In genomic region chr10:86705905-86706304, GRCh38 we compare ENCODE assay signal across 23 cellular contexts. TPM values are rescaled to one million over a fixed set of nuclear protein-coding genes. Genes with fewer than 3 reads are reported as not detected.
DNase-seq lines count a peak whose midpoint lies in the region; ATAC-seq and TF ChIP-seq lines count a peak whose summit lies in the region.
"Had no signal": no experiment of that assay in that cellular context is flagged by ENCODE, and none has a peak within 500 bp of the region (broad histone marks: within the 10 kb centered on the region; RNA-seq: fewer than 3 reads in every experiment).

No MANE protein-coding gene starts in this region.

- H3K4me3 ChIP-seq in heart right ventricle, result no peak overlapping the region
- H3K4me3 ChIP-seq in endodermal cell (ENCODE audit: low read length), result no peak overlapping the region
- H3K4me3 ChIP-seq in rectal smooth muscle tissue (ENCODE audit: low read length), result no peak overlapping the region
- no peak overlapping the region for H3K4me3 ChIP-seq in trophoblast cell (ENCODE audit: low read depth, low read length)
- H3K4me3 ChIP-seq: GM23248, Peyer's patch, SJSA1 had no signal

- H2BK5ac ChIP-seq in trophoblast cell (ENCODE audit: low read depth, low read length, poor library complexity), result no peak overlapping the region

- no peak overlapping the region for H4K8ac ChIP-seq in trophoblast cell (ENCODE audit: low read depth, low read length)

- intact Hi-C loops in heart right ventricle (cut with DNase I), result loop anchor here in 2 of 10 donors (5.0 kb wide), 1 partner anchor 191 kb away; no protein-coding TSS in a partner anchor
- intact Hi-C loops in left cardiac atrium (cut with DNase I), result no loop called here

- no peak overlapping the region for H2BK120ac ChIP-seq in trophoblast cell (ENCODE audit: insufficient read depth, low read length, poor library complexity)

- no peak overlapping the region for H3K18ac ChIP-seq in trophoblast cell (ENCODE audit: low read length)

- no peak for ATAC-seq in heart right ventricle
- no peak for ATAC-seq in left cardiac atrium
- no peak for ATAC-seq in GM19397 (IDR thresholded peaks at IDR 0.05; ENCODE audit: unreplicated experiment)
- ATAC-seq: HCT116 had no signal

- no peak overlapping the region for H3K4me3 Mint-ChIP-seq in endodermal cell
- no peak overlapping the region for H3K4me3 Mint-ChIP-seq in T-helper 2 cell treated with Interferon-gamma antibody and Interleukin-4, amounts not matched to agents 5 μg/mL and 100 μg/mL, for 36 hours

- DNase-seq in heart right ventricle (no peak), left cardiac atrium (no peak), endodermal cell (peak; percentile 44), trophoblast cell (no peak)
- no peak for DNase-seq in T-helper 2 cell treated with Interferon-gamma antibody and Interleukin-4, amounts not matched to agents 5 μg/mL and 100 μg/mL, for 36 hours (ENCODE audit: low spot score)
- DNase-seq: GM23248; NCI-H1092 treated with DMSO at 0.1 percent for 48 hours; NCI-H146; NCI-H2029 treated with DMSO at 0.1 percent for 48 hours; NCI-H226; NCI-H510A treated with DMSO at 0.1 percent for 48 hours; NCI-H748 treated with DMSO at 0.1 percent for 48 hours; NK-92 treated with Interleukin-12 subunit alpha and Interleukin-12 subunit beta, amount 100 ng/mL, for 24 hours had no signal

- peaks cover 16% of the 10 kb centered on the region for H3K4me1 Mint-ChIP-seq in endodermal cell
- peaks cover 5% of the 10 kb centered on the region for H3K4me1 Mint-ChIP-seq in T-helper 2 cell treated with Interferon-gamma antibody and Interleukin-4, amounts not matched to agents 5 μg/mL and 100 μg/mL, for 36 hours (ENCODE audit: low read depth)

- H3K4ac ChIP-seq in trophoblast cell (ENCODE audit: low read depth, low read length), result no peak overlapping the region

- TF ChIP-seq CTCF in heart right ventricle (IDR thresholded peaks at IDR 0.05) (no peak), endodermal cell (conservative IDR thresholded peaks at IDR 0.05) (no peak)

- peaks cover 3% of the 10 kb centered on the region for H3K79me2 ChIP-seq in trophoblast cell (ENCODE audit: control insufficient read depth, insufficient read depth, low read length, poor library complexity)

- peaks cover 0 to 39% (median 21%) of the 10 kb centered on the region in 7 donors for H3K27me3 ChIP-seq in heart right ventricle
- H3K27me3 ChIP-seq in endodermal cell (ENCODE audit: control insufficient read depth, insufficient read depth, low read length, poor library complexity, severe bottlenecking), result no peaks in the 10 kb centered on the region
- H3K27me3 ChIP-seq in rectal smooth muscle tissue (ENCODE audit: control insufficient read depth, insufficient read depth, low read length), result no peaks in the 10 kb centered on the region
- no peaks in the 10 kb centered on the region for H3K27me3 ChIP-seq in trophoblast cell (ENCODE audit: insufficient read depth, low read length)
- H3K27me3 ChIP-seq: Peyer's patch, SJSA1 had no signal

- no peak overlapping the region for H2AFZ ChIP-seq in trophoblast cell (ENCODE audit: insufficient read depth, low read length, poor library complexity)
- H2AFZ ChIP-seq: GM23248 had no signal

- H3K4me1 ChIP-seq in heart right ventricle, result peaks cover 7 to 70% (median 31%) of the 10 kb centered on the region in 9 donors
- no peaks in the 10 kb centered on the region for H3K4me1 ChIP-seq in endodermal cell (ENCODE audit: control insufficient read depth, insufficient read depth, low read length)
- H3K4me1 ChIP-seq in rectal smooth muscle tissue (ENCODE audit: control insufficient read depth, insufficient read depth, low read length), result peaks cover 4% of the 10 kb centered on the region
- peaks cover 3 to 4% of the 10 kb centered on the region in 2 experiments for H3K4me1 ChIP-seq in trophoblast cell (ENCODE audit: control insufficient read depth in 1 of 2, insufficient read depth in 2 of 2, low read length in 2 of 2)

- no peak overlapping the region for H2AK5ac ChIP-seq in trophoblast cell (ENCODE audit: low read length)

- H4K12ac ChIP-seq in trophoblast cell (ENCODE audit: low read depth, low read length), result no peak overlapping the region

- H3K14ac ChIP-seq in trophoblast cell (ENCODE audit: low read length), result no peak overlapping the region

- no peak overlapping the region for H3K4me2 ChIP-seq in trophoblast cell (ENCODE audit: low read length)
- H3K4me2 ChIP-seq: KMS-11 had no signal

- no peak overlapping the region for H2BK12ac ChIP-seq in trophoblast cell (ENCODE audit: low read length)

- H3K36me3 ChIP-seq in heart right ventricle (peaks cover 0 to 80% (median 0%) of the 10 kb centered on the region in 9 donors), endodermal cell (ENCODE audit: control insufficient read depth, insufficient read depth, low read length) (no peaks in the 10 kb centered on the region), rectal smooth muscle tissue (ENCODE audit: control insufficient read depth, insufficient read depth, low read length) (no peaks in the 10 kb centered on the region), trophoblast cell (ENCODE audit: control insufficient read depth in 1 of 2, insufficient read depth in 2 of 2, low read length in 2 of 2) (no peaks in the 10 kb centered on the region)
- H3K36me3 ChIP-seq: Peyer's patch, SJSA1 had no signal

- H3K36me3 Mint-ChIP-seq in endodermal cell (ENCODE audit: low read depth), result no peaks in the 10 kb centered on the region
- no peaks in the 10 kb centered on the region for H3K36me3 Mint-ChIP-seq in T-helper 2 cell treated with Interferon-gamma antibody and Interleukin-4, amounts not matched to agents 5 μg/mL and 100 μg/mL, for 36 hours (ENCODE audit: low read depth)

- H3K27ac Mint-ChIP-seq in endodermal cell, result no peak overlapping the region
- H3K27ac Mint-ChIP-seq in T-helper 2 cell treated with Interferon-gamma antibody and Interleukin-4, amounts not matched to agents 5 μg/mL and 100 μg/mL, for 36 hours, result no peak overlapping the region

- no peaks in the 10 kb centered on the region for H3K9me3 Mint-ChIP-seq in endodermal cell
- H3K9me3 Mint-ChIP-seq in T-helper 2 cell treated with Interferon-gamma antibody and Interleukin-4, amounts not matched to agents 5 μg/mL and 100 μg/mL, for 36 hours, result no peaks in the 10 kb centered on the region

- no peaks in the 10 kb centered on the region for H3K27me3 Mint-ChIP-seq in endodermal cell (ENCODE audit: insufficient read depth)
- H3K27me3 Mint-ChIP-seq in T-helper 2 cell treated with Interferon-gamma antibody and Interleukin-4, amounts not matched to agents 5 μg/mL and 100 μg/mL, for 36 hours (ENCODE audit: low read depth), result no peaks in the 10 kb centered on the region

- no peak overlapping the region for H3K23ac ChIP-seq in trophoblast cell (ENCODE audit: low read length)

- H3K9ac ChIP-seq in endodermal cell (ENCODE audit: extremely low read depth, low read length, poor library complexity, severe bottlenecking), result no peak overlapping the region
- no peak overlapping the region for H3K9ac ChIP-seq in rectal smooth muscle tissue (ENCODE audit: low read length)
- H3K9ac ChIP-seq in trophoblast cell (ENCODE audit: low read length), result no peak overlapping the region
- H3K9ac ChIP-seq: GM23248, KMS-11 had no signal

- H3K79me1 ChIP-seq in trophoblast cell (ENCODE audit: low read length), result peaks cover 4% of the 10 kb centered on the region

- H4K91ac ChIP-seq in trophoblast cell (ENCODE audit: low read depth, low read length), result no peak overlapping the region

- H3K27ac ChIP-seq in heart right ventricle (peak overlapping the region in 7 of 10 donors; percentile 4 to 52 (median 44)), endodermal cell (ENCODE audit: low read depth, low read length) (no peak overlapping the region), rectal smooth muscle tissue (ENCODE audit: low read depth, low read length) (peak overlapping the region; percentile 27), trophoblast cell (ENCODE audit: low read depth, low read length) (no peak overlapping the region)
- H3K27ac ChIP-seq: C4-2B, GM23248, KMS-11, Peyer's patch, SJSA1 had no signal

- H3K9me3 ChIP-seq in heart right ventricle (no peaks in the 10 kb centered on the region), endodermal cell (ENCODE audit: control insufficient read depth, low read length) (no peaks in the 10 kb centered on the region), trophoblast cell (ENCODE audit: insufficient read depth, low read depth, low read length) (peaks cover 4% of the 10 kb centered on the region)
- H3K9me3 ChIP-seq: Peyer's patch, SJSA1 had no signal

- 73 to 87% methylated on average over 2 of the region's 2 CpGs for WGBS in heart right ventricle, 2 donors
- 88 to 89% methylated on average over 1 to 2 of the region's 2 CpGs for WGBS in endodermal cell (ENCODE audit: insufficient coverage in 1 of 2, insufficient read length in 1 of 2), 2 experiments
- no CpG with 5 or more reads among the region's 2 CpGs for WGBS in trophoblast cell (ENCODE audit: extremely low coverage, insufficient coverage, insufficient read length)

RNA-seq across cellular contexts. Expression of gene LDB3, which starts 37.6 kb away (rescaled TPM):
- total RNA-seq in heart right ventricle, result 1,000 to 10,000 TPM; 1,248 to 1,738 (median 1,513) TPM
- 1,000 to 10,000 TPM in 1 of 2 donors, 100 to 1,000 TPM in 1; 162 to 1,622 TPM for polyA plus RNA-seq in heart right ventricle
- total RNA-seq in left cardiac atrium, result 100 to 1,000 TPM; 585 to 779 TPM
- total RNA-seq in endodermal cell, result under 1 TPM; 0.11 to 0.35 TPM
- 1.00 TPM for polyA plus RNA-seq in endodermal cell (2013, experiment 1 of 2)
- polyA plus RNA-seq in endodermal cell (2013, experiment 2 of 2), result 1.3 TPM
- polyA plus RNA-seq in trophoblast cell (2013), result 0.11 and 0.24 TPM in 2 replicates
- total RNA-seq: Daoy, HT1080 had no signal

RNA-seq across cellular contexts. Expression of gene BMPR1A, which starts 50.5 kb away (rescaled TPM):
- total RNA-seq in heart right ventricle (10 to 100 TPM; 34.4 to 69.0 (median 47.7) TPM), left cardiac atrium (10 to 100 TPM; 46.2 to 56.8 TPM), endodermal cell (10 to 100 TPM; 69.4 to 96.4 TPM)
- 10 to 100 TPM in 1 of 2 donors, 1 to 10 TPM in 1; 6.7 to 10.3 TPM for polyA plus RNA-seq in heart right ventricle
- 40.2 TPM for polyA plus RNA-seq in endodermal cell (2013, experiment 1 of 2)
- 38.8 TPM for polyA plus RNA-seq in endodermal cell (2013, experiment 2 of 2)
- polyA plus RNA-seq in trophoblast cell (2013), result 33.4 and 35.8 TPM in 2 replicates

RNA-seq across cellular contexts. Expression of gene OPN4, which starts 51.6 kb away (rescaled TPM):
- total RNA-seq in heart right ventricle (under 1 TPM in 5 of 10 donors, not detected in 5; 0.11 to 0.27 (median 0.26) TPM), left cardiac atrium (under 1 TPM; 0.12 to 0.18 TPM), endodermal cell (not detected)
- under 1 TPM; 0.10 to 0.29 TPM for polyA plus RNA-seq in heart right ventricle
- polyA plus RNA-seq in endodermal cell (2013, experiment 1 of 2), result not detected
- not detected for polyA plus RNA-seq in endodermal cell (2013, experiment 2 of 2)
- polyA plus RNA-seq in trophoblast cell (2013), result not detected in 2 replicates
- total RNA-seq: Daoy, GM23248, HT1080, OCI-LY7, Peyer's patch, SJSA1 had no signal
- polyA plus RNA-seq: GM23248 had no signal

Comparison
In these comparisons a context has a peak if more than half of its experiments do, and no peak if none do; other contexts are left out.
1. H3K27ac ChIP-seq: peak in heart right ventricle (7 of 10) and rectal smooth muscle tissue (single experiment); none in endodermal cell (single experiment) and trophoblast cell (single experiment).
2. RNA of gene LDB3, which starts 37.6 kb away (total RNA-seq): 1,248 to 1,738 TPM in heart right ventricle and 585 to 779 TPM in left cardiac atrium; 0.11 to 0.35 TPM in endodermal cell; every median in the first group is over 100 times any median in the second.